In the genomic region with DNA sequence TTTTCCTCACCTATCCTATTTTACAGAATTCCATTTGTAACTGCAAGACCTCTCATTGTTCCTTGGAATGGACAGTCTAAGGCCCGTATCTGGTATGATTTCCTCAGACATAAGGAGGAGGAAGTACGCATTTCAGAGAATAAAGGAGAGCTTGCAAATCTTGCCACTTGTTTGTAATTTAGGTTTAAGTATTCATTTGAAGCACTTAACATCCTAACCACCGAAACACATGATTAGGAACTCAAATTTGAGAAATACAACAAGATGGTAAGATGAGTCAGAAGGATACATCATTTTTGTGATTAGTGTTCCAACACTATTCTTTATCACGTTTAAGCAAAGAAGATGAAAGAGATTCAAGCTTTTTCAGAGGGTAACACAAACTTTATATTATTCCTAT, we compare ENCODE assay signal across 24 cellular contexts.
"Had no signal": no experiment of that assay in that cellular context is flagged by ENCODE, and none has a peak within 500 bp of the region (broad histone marks: within the 10 kb centered on the region; RNA-seq: fewer than 3 reads in every experiment).

No MANE protein-coding gene starts in this region.

- H3K4me2 ChIP-seq: KMS-11, PC-9 had no signal

- ATAC-seq: K562, Right ventricle myocardium inferior had no signal

- H3K9ac ChIP-seq: KMS-11 had no signal

- H3K27me3 ChIP-seq: MG63, Peyer's patch, SJCRH30 had no signal

- H3K4me1 ChIP-seq: SJCRH30 had no signal

- H3K36me3 ChIP-seq: Peyer's patch had no signal

- H3K27ac Mint-ChIP-seq: IgD-negative memory B cell had no signal

- H3K4me3 ChIP-seq: K562, MG63, PC-9, Peyer's patch, SJCRH30, SK-N-MC had no signal

- H3K27me3 Mint-ChIP-seq: IgD-negative memory B cell had no signal

- H3K27ac ChIP-seq: HL-60, KMS-11, PC-9, Peyer's patch, SJCRH30, SK-N-MC had no signal

- H2AFZ ChIP-seq: PC-9 had no signal

- DNase-seq: MG63, NCI-H1092, NCI-H1436, NCI-H187, NCI-H2029, NCI-H2081 treated with DMSO at 0.1 percent for 48 hours, NCI-H2171, NCI-H226, NCI-H446, NCI-H510A, NCI-H524 treated with DMSO at 0.1 percent for 48 hours, NCI-H69, NCI-H774, OCI-M1, PC-9, Peyer's patch, SHP77 treated with DMSO at 0.1 percent for 48 hours, SJCRH30 had no signal
